In genomic region chr1:212242288-212242984, GRCh38 we compare ENCODE assay signal across 1 cellular context.
A peak's percentile ranks its signal among the peaks of the same experiment; 100 is the strongest.
TF ChIP-seq lines count a peak whose summit lies in the region.

No MANE protein-coding gene starts in this region.

TF ChIP-seq in K562, 482 proteins besides CTCF, POLR2A, EP300 and RAD21 (continued from another document and continues in another):
- TF ChIP-seq GMEB1 (CRISPR knock-in tag; IDR thresholded peaks at IDR 0.05): no peak
- TF ChIP-seq NR2F6 (CRISPR knock-in tag; IDR thresholded peaks at IDR 0.05): 0 out of 2 replicates have a peak, but pooled peaks have one; percentile 57
- TF ChIP-seq RBBP5 (IDR thresholded peaks at IDR 0.05; ENCODE audit: borderline replicate concordance, insufficient read depth, low read length, poor library complexity, severe bottlenecking): peak; percentile 80
- no peak for TF ChIP-seq CREB1 (IDR thresholded peaks at IDR 0.05)
- peak; percentile 36; the same call in 1 of the 2 replicates for TF ChIP-seq CREB1 (CRISPR knock-in tag; IDR thresholded peaks at IDR 0.05)
- no peak for TF ChIP-seq ZBTB8A (IDR thresholded peaks at IDR 0.05; ENCODE audit: partially characterized antibody)
- peak; percentile 61; the same call in 1 of the 2 replicates for TF ChIP-seq L3MBTL2 (IDR thresholded peaks at IDR 0.05)
- TF ChIP-seq TCFL5 (CRISPR knock-in tag; conservative IDR thresholded peaks at IDR 0.05): 0 out of 2 replicates have a peak, but pooled peaks have one; percentile 4
- TF ChIP-seq PREB (CRISPR knock-in tag; IDR thresholded peaks at IDR 0.05): 0 out of 2 replicates have a peak, but pooled peaks have one; percentile 53
- 0 out of 2 replicates have a peak, but pooled peaks have one; percentile 48 for TF ChIP-seq ZFP1 (CRISPR knock-in tag; IDR thresholded peaks at IDR 0.05)
- TF ChIP-seq FOXK2 (conservative IDR thresholded peaks at IDR 0.05 in 1 of 2, IDR thresholded peaks at IDR 0.05 in 1 of 2; ENCODE audit: low read depth in 2 of 2): peak; percentile 85 to 86
- peak; percentile 71 for TF ChIP-seq ELF4 (CRISPR knock-in tag; IDR thresholded peaks at IDR 0.05)
- TF ChIP-seq MTA2 (IDR thresholded peaks at IDR 0.05; ENCODE audit: low read depth): 0 out of 2 replicates have a peak, but pooled peaks have one; percentile 28
- TF ChIP-seq MAX (CRISPR knock-in tag; IDR thresholded peaks at IDR 0.05): no peak
- TF ChIP-seq ZNF707 (CRISPR knock-in tag; conservative IDR thresholded peaks at IDR 0.05): no peak
- peak; percentile 93 for TF ChIP-seq ETV1 (tag; conservative IDR thresholded peaks at IDR 0.05; ENCODE audit: low read depth)
- TF ChIP-seq ASH1L (IDR thresholded peaks at IDR 0.05; ENCODE audit: borderline replicate concordance, low read depth, partially characterized antibody): peak; percentile 67
- TF ChIP-seq CXXC5 (CRISPR knock-in tag; IDR thresholded peaks at IDR 0.05): peak; percentile 67
- no peak for TF ChIP-seq YBX1 (IDR thresholded peaks at IDR 0.05)
- peak; percentile 73; the same call in 1 of the 2 replicates for TF ChIP-seq LCOR (CRISPR knock-in tag; IDR thresholded peaks at IDR 0.05)
- no peak for TF ChIP-seq STAT5B (CRISPR knock-in tag; IDR thresholded peaks at IDR 0.05)
- TF ChIP-seq AFF1 (IDR thresholded peaks at IDR 0.05; ENCODE audit: low read depth in 1 of 2, partially characterized antibody in 2 of 2): peak; percentile 17 to 31
- TF ChIP-seq MECOM (CRISPR knock-in tag; IDR thresholded peaks at IDR 0.05): no peak
- no peak for TF ChIP-seq SMAD2 (IDR thresholded peaks at IDR 0.05; ENCODE audit: low read depth, low read length)
- peak in 1 of 2 experiments; percentile 84; a peak in 2 of 4 replicates for TF ChIP-seq ZNF639 (CRISPR knock-in tag; conservative IDR thresholded peaks at IDR 0.05 in 1 of 2, IDR thresholded peaks at IDR 0.05 in 1 of 2)
- TF ChIP-seq TBL1XR1 (IDR thresholded peaks at IDR 0.05; ENCODE audit: low read length in 2 of 2): peak in 1 of 2 experiments; percentile 65; a peak in 1 of 4 replicates
- no peak for TF ChIP-seq MLX (CRISPR knock-in tag; conservative IDR thresholded peaks at IDR 0.05)
- TF ChIP-seq POLR2AphosphoS2 (IDR thresholded peaks at IDR 0.05; ENCODE audit: low read length): peak; percentile 40; the same call in 1 of the 2 replicates
- no peak for TF ChIP-seq ATF1 (CRISPR knock-in tag; IDR thresholded peaks at IDR 0.05)
- 0 out of 2 replicates have a peak, but pooled peaks have one; percentile 23 for TF ChIP-seq ATF1 (tag; IDR thresholded peaks at IDR 0.05)
- 0 out of 2 replicates have a peak, but pooled peaks have one; percentile 9 for TF ChIP-seq ZNF316 (IDR thresholded peaks at IDR 0.05)
- peak; percentile 36; the same call in 1 of the 2 replicates for TF ChIP-seq ATF3 (IDR thresholded peaks at IDR 0.05)
- peak; percentile 64; the same call in 1 of the 2 replicates for TF ChIP-seq ATF3 (CRISPR knock-in tag; conservative IDR thresholded peaks at IDR 0.05)
- no peak for TF ChIP-seq ZSCAN29 (IDR thresholded peaks at IDR 0.05)
- peak; percentile 26; the same call in 1 of the 2 replicates for TF ChIP-seq MYBL2 (IDR thresholded peaks at IDR 0.05; ENCODE audit: low read depth)
- no peak for TF ChIP-seq MYBL2 (CRISPR knock-in tag; IDR thresholded peaks at IDR 0.05; ENCODE audit: borderline replicate concordance)
- 0 out of 2 replicates have a peak, but pooled peaks have one; percentile 5 for TF ChIP-seq HEY1 (CRISPR knock-in tag; IDR thresholded peaks at IDR 0.05; ENCODE audit: borderline replicate concordance)
- peak; percentile 71 to 76; a peak in 3 of 4 replicates for TF ChIP-seq FOXA3 (CRISPR knock-in tag; conservative IDR thresholded peaks at IDR 0.05 in 1 of 2, IDR thresholded peaks at IDR 0.05 in 1 of 2)
- TF ChIP-seq KLF10 (CRISPR knock-in tag; IDR thresholded peaks at IDR 0.05): no peak
- no peak for TF ChIP-seq RFX1 (IDR thresholded peaks at IDR 0.05)
- no peak for TF ChIP-seq RREB1 (CRISPR knock-in tag; IDR thresholded peaks at IDR 0.05)
- peak; percentile 66 for TF ChIP-seq BHLHE40 (IDR thresholded peaks at IDR 0.05; ENCODE audit: low read length)
- TF ChIP-seq BDP1 (IDR thresholded peaks at IDR 0.05; ENCODE audit: insufficient read depth, insufficient read length): no peak
- 0 out of 4 replicates have a peak, but pooled peaks of 1 of the 2 experiments have one; percentile 17 for TF ChIP-seq NONO (IDR thresholded peaks at IDR 0.05; ENCODE audit: low read depth in 2 of 2, low read length in 1 of 2)
- TF ChIP-seq JUND (IDR thresholded peaks at IDR 0.05; ENCODE audit: borderline replicate concordance, low read depth, low read length): peak; percentile 61; the same call in 1 of the 2 replicates
- TF ChIP-seq JUND (tag; IDR thresholded peaks at IDR 0.05; ENCODE audit: borderline replicate concordance, low read depth, low read length): peak; percentile 58; the same call in 1 of the 3 replicates
- TF ChIP-seq RBM25 (IDR thresholded peaks at IDR 0.05; ENCODE audit: low read depth, low read length, severe bottlenecking): no peak
- TF ChIP-seq SUPT5H (IDR thresholded peaks at IDR 0.05): peak; percentile 38; the same call in 1 of the 2 replicates
- TF ChIP-seq ETS2 (tag; IDR thresholded peaks at IDR 0.05; ENCODE audit: borderline replicate concordance, poor library complexity, severe bottlenecking): no peak
- peak; percentile 73; the same call in 1 of the 2 replicates for TF ChIP-seq ZNF41 (CRISPR knock-in tag; conservative IDR thresholded peaks at IDR 0.05)
- TF ChIP-seq PTRF (tag; IDR thresholded peaks at IDR 0.05): no peak
- TF ChIP-seq ZNF282 (CRISPR knock-in tag; IDR thresholded peaks at IDR 0.05): no peak
- no peak for TF ChIP-seq FOXA1 (IDR thresholded peaks at IDR 0.05; ENCODE audit: borderline replicate concordance)
- TF ChIP-seq ZNF121 (CRISPR knock-in tag; conservative IDR thresholded peaks at IDR 0.05): no peak
- peak; percentile 73 for TF ChIP-seq SMAD4 (CRISPR knock-in tag; conservative IDR thresholded peaks at IDR 0.05)
- no peak for TF ChIP-seq BRCA1 (IDR thresholded peaks at IDR 0.05)
- no peak for TF ChIP-seq BRCA1 (CRISPR knock-in tag; IDR thresholded peaks at IDR 0.05)
